In genomic region chr19:12945479-12946091, GRCh38 we compare ENCODE assay signal across 8 cellular contexts. TPM values are rescaled to one million over a fixed set of nuclear protein-coding genes. Genes with fewer than 3 reads are reported as not detected.
DNase-seq lines count a peak whose midpoint lies in the region; ATAC-seq, FAIRE-seq and TF ChIP-seq lines count a peak whose summit lies in the region.

Gene RAD23A (plus strand): TSS chr19:12945862. CDS start chr19:12945949, 87 bp downstream.

- peak within 1 kb of the TSS; percentile 79 to 80 for H3K4me2 ChIP-seq in H1 (ENCODE audit: insufficient read depth in 1 of 2, low read depth in 2 of 2, low read length in 2 of 2)
- peak within 1 kb of the TSS; percentile 86 for H3K4me2 ChIP-seq in mesenchymal stem cell (ENCODE audit: low read length, poor library complexity, severe bottlenecking)

- no peaks in the 10 kb centered on the region for H3K23me2 ChIP-seq in H1 (ENCODE audit: low read depth, low read length)

- POLR2A ChIA-PET in Caco-2 (lab: Charles Lee) (interaction anchor here (0.9 to 1.0 kb wide), 3 partner anchors 8 to 55 kb away, joined by 5 to 17 read pairs (median 14); partner anchors contain the start of gene GCDH), H1 (lab: Charles Lee; ENCODE audit: partially characterized antibody) (interaction anchor here (0.7 to 4.0 kb wide), 20 partner anchors 8 to 209 kb away, joined by 3 to 43 read pairs (median 6); partner anchors contain the start of genes CALR, DNASE2, FARSA and GADD45GIP1)

- DNase-seq in Caco-2: peak; percentile 96 to 97
- peak in 75 of 76 experiments; percentile 72 to 100 (median 99) for DNase-seq in HUDEP-2 (lab: John Stamatoyannopoulos, UW; ENCODE audit: unreplicated experiment in 76 of 76)
- peak; percentile 94 for DNase-seq in NOMO-1 treated with dmso at 0.1 percent for 144 hours (lab: John Stamatoyannopoulos, UW; ENCODE audit: unreplicated experiment)
- DNase-seq in activated CD8-positive, alpha-beta memory T cell treated with anti-CD3 and anti-CD28 coated beads for 48 hours (ENCODE audit: low read depth in 2 of 3, low spot score in 2 of 3): peak; percentile 97 to 98 (median 98)
- DNase-seq in H1 (ENCODE audit: low read depth in 1 of 2, low spot score in 2 of 2): peak; percentile 96 to 99
- peak; percentile 97 for DNase-seq in mesenchymal stem cell
- DNase-seq in stimulated activated CD8-positive, alpha-beta memory T cell treated with anti-CD3 and anti-CD28 coated beads, Interleukin-12 subunit alpha, Interleukin-12 subunit beta, amount 100 ng/mL, for 24 hours (ENCODE audit: extremely low read depth): peak; percentile 95

- CTCF ChIA-PET in Caco-2 (lab: Charles Lee) (interaction anchor here (0.7 kb wide), 1 partner anchor 20 kb away, joined by 3 read pairs; no protein-coding TSS in a partner anchor), H1 (lab: Charles Lee; ENCODE audit: partially characterized antibody) (interaction anchor here (0.6 to 2.2 kb wide), 3 partner anchors 20 to 120 kb away, joined by 3 to 5 read pairs (median 4); no protein-coding TSS in a partner anchor)

- peak within 1 kb of the TSS; percentile 83 for H3K4me3 Mint-ChIP-seq in Caco-2 (ENCODE audit: unreplicated experiment)

- H3K79me1 ChIP-seq in H1 (ENCODE audit: low read depth, low read length): peaks cover 2% of the 10 kb centered on the region; the same call in 1 of the 2 replicates
- peaks cover 15% of the 10 kb centered on the region for H3K79me1 ChIP-seq in mesenchymal stem cell (replicated peaks; ENCODE audit: low read length, poor library complexity, severe bottlenecking)

- H2BK5ac ChIP-seq in H1 (ENCODE audit: low read depth, low read length) (peak within 1 kb of the TSS; percentile 98), mesenchymal stem cell (ENCODE audit: low read depth, low read length, poor library complexity, severe bottlenecking) (no peak within 1 kb of the TSS)

- H3K27me3 ChIP-seq in Caco-2 (replicated peaks; ENCODE audit: control insufficient read depth, insufficient read depth, low read length) (no peaks in the 10 kb centered on the region), H1 (replicated peaks in 1 of 4; ENCODE audit: control insufficient read depth in 3 of 4, extremely low read depth in 1 of 4, insufficient read depth in 3 of 4, low read length in 3 of 4) (no peaks in the 10 kb centered on the region), mesenchymal stem cell (ENCODE audit: control insufficient read depth in 1 of 2, insufficient read depth in 1 of 2, low read length in 2 of 2) (no peaks in the 10 kb centered on the region)

- H3K27ac ChIP-seq in H1 (ENCODE audit: low read depth, low read length): peak within 1 kb of the TSS; percentile 96
- H3K27ac ChIP-seq in mesenchymal stem cell (ENCODE audit: low read length, poor library complexity, severe bottlenecking): peak within 1 kb of the TSS; percentile 89

- intact Hi-C loops in Caco-2 (cut with micrococcal nuclease; ENCODE audit: unreplicated experiment): no loop called here

- H3K4me3 ChIP-seq in Caco-2 (ENCODE audit: low read depth, low read length): peak within 1 kb of the TSS; percentile 77
- H3K4me3 ChIP-seq in H1 (ENCODE audit: extremely low read depth in 1 of 4, insufficient read depth in 2 of 4, low read depth in 3 of 4, low read length in 4 of 4): peak within 1 kb of the TSS; percentile 77 to 93 (median 90)
- H3K4me3 ChIP-seq in mesenchymal stem cell (ENCODE audit: insufficient read depth in 1 of 2, low read depth in 1 of 2, low read length in 2 of 2): peak within 1 kb of the TSS; percentile 72 to 97

- no peak within 1 kb of the TSS for H3K23ac ChIP-seq in H1 (ENCODE audit: insufficient read length)
- peak within 1 kb of the TSS in 1 of 2 experiments; percentile 3 for H3K23ac ChIP-seq in mesenchymal stem cell (ENCODE audit: low read length in 2 of 2)

- H3K9me3 ChIP-seq in Caco-2 (no peaks in the 10 kb centered on the region), H1 (ENCODE audit: insufficient read depth in 2 of 2, low read depth in 1 of 2, low read length in 1 of 2) (no peaks in the 10 kb centered on the region), mesenchymal stem cell (ENCODE audit: control insufficient read depth, low read length) (no peaks in the 10 kb centered on the region)

- H2AFZ ChIP-seq in H1 (ENCODE audit: low read length) (no peak within 1 kb of the TSS), mesenchymal stem cell (ENCODE audit: low read depth, low read length) (no peak within 1 kb of the TSS)

- peaks cover 12% of the 10 kb centered on the region for H3K4me1 ChIP-seq in Caco-2
- peaks cover 0 to 3% (median under 1%) of the 10 kb centered on the region in 4 experiments; a peak in 1 of 7 replicates for H3K4me1 ChIP-seq in H1 (replicated peaks in 1 of 4; ENCODE audit: control insufficient read depth in 3 of 4, insufficient read depth in 4 of 4, low read length in 3 of 4)
- H3K4me1 ChIP-seq in mesenchymal stem cell (ENCODE audit: control insufficient read depth, insufficient read depth, low read depth, low read length): peaks cover 26% of the 10 kb centered on the region

- no peak for TF ChIP-seq EP300 in H1 (IDR thresholded peaks at IDR 0.05; ENCODE audit: borderline replicate concordance in 1 of 2, low read depth in 2 of 2, low read length in 2 of 2)

- peaks cover 0 to 23% of the 10 kb centered on the region in 2 experiments; a peak in 2 of 4 replicates for H3K79me2 ChIP-seq in H1 (ENCODE audit: control insufficient read depth in 1 of 2, insufficient read depth in 2 of 2, low read length in 2 of 2)

- no peaks in the 10 kb centered on the region for H3K9me3 Mint-ChIP-seq in Caco-2 (ENCODE audit: unreplicated experiment)

- peaks cover 5% of the 10 kb centered on the region in 2 experiments for H4K20me1 ChIP-seq in H1 (replicated peaks in 1 of 2; ENCODE audit: control insufficient read depth in 1 of 2, insufficient read depth in 2 of 2, low read length in 2 of 2)

- no TSS peak for BruUV-seq in Caco-2 (replicated peaks; lab: Mats Ljungman, UMichigan)

- peak within 1 kb of the TSS; percentile 96 for H3K27ac Mint-ChIP-seq in Caco-2 (ENCODE audit: unreplicated experiment)

- H4K91ac ChIP-seq in H1 (replicated peaks; ENCODE audit: insufficient read length, low read length) (no peak within 1 kb of the TSS), mesenchymal stem cell (ENCODE audit: low read length) (peak within 1 kb of the TSS; percentile 60)

- H2BK15ac ChIP-seq in H1 (ENCODE audit: low read length) (no peak within 1 kb of the TSS; the same call in 1 of the 2 replicates), mesenchymal stem cell (ENCODE audit: low read depth, poor library complexity, severe bottlenecking) (peak within 1 kb of the TSS; percentile 62)

- 2% methylated on average over 56 of the region's 62 CpGs; no CpG with 5 or more reads in 1 of the 2 experiments for WGBS in H1 (ENCODE audit: extremely low coverage in 1 of 2, insufficient coverage in 1 of 2, insufficient read length in 1 of 2, insufficient replicate concordance in 2 of 2, low coverage in 1 of 2, low lambda C conversion rate in 2 of 2, missing lambda C conversion rate in 1 of 2), 2 experiments
- WGBS in mesenchymal stem cell: under 1% methylated on average over 47 of the region's 62 CpGs

- no peak within 1 kb of the TSS; the same call in 1 of the 2 replicates for H3K18ac ChIP-seq in H1 (ENCODE audit: extremely low read depth, low read length)
- H3K18ac ChIP-seq in mesenchymal stem cell (ENCODE audit: low read depth in 1 of 2, low read length in 2 of 2): peak within 1 kb of the TSS; percentile 35 to 92

- H3K36me3 ChIP-seq in Caco-2 (ENCODE audit: control insufficient read depth, insufficient read depth, low read length): peaks cover 8% of the 10 kb centered on the region
- H3K36me3 ChIP-seq in H1 (ENCODE audit: control insufficient read depth in 2 of 4, insufficient read depth in 4 of 4, low read length in 3 of 4): peaks cover 28 to 66% (median 53%) of the 10 kb centered on the region in 4 experiments
- peaks cover 69 to 78% of the 10 kb centered on the region in 2 experiments for H3K36me3 ChIP-seq in mesenchymal stem cell (ENCODE audit: control insufficient read depth in 1 of 2, insufficient read depth in 2 of 2, low read depth in 1 of 2, low read length in 2 of 2)

- H3K56ac ChIP-seq in H1 (replicated peaks; ENCODE audit: insufficient read length, low read depth, low read length): peak within 1 kb of the TSS; percentile 77

- H2BK120ac ChIP-seq in H1 (replicated peaks; ENCODE audit: low read depth, low read length) (no peak within 1 kb of the TSS), mesenchymal stem cell (ENCODE audit: low read depth, low read length) (peak within 1 kb of the TSS; percentile 92)

- no peak for TF ChIP-seq RAD21 in H1 (IDR thresholded peaks at IDR 0.05 in 1 of 2, conservative IDR thresholded peaks at IDR 0.05 in 1 of 2; ENCODE audit: low read depth in 2 of 2, low read length in 2 of 2)

- H2BK12ac ChIP-seq in H1 (ENCODE audit: low read depth, low read length): no peak within 1 kb of the TSS
- H2BK12ac ChIP-seq in mesenchymal stem cell (ENCODE audit: low read length in 2 of 2): no peak within 1 kb of the TSS

- peak; percentile 78 for ATAC-seq in GM21381 (IDR thresholded peaks at IDR 0.05; ENCODE audit: unreplicated experiment)

- peaks cover 97% of the 10 kb centered on the region for H3K36me3 Mint-ChIP-seq in Caco-2 (ENCODE audit: insufficient read depth, unreplicated experiment)

- H3K4ac ChIP-seq in H1 (replicated peaks; ENCODE audit: insufficient read length, low read depth, low read length): no peak within 1 kb of the TSS
- peak within 1 kb of the TSS in 1 of 2 experiments; percentile 72 for H3K4ac ChIP-seq in mesenchymal stem cell (ENCODE audit: low read depth in 1 of 2, low read length in 2 of 2)

- no peaks in the 10 kb centered on the region for H3K27me3 Mint-ChIP-seq in Caco-2 (ENCODE audit: insufficient read depth, unreplicated experiment)

- TF ChIP-seq CTCF in Caco-2 (IDR thresholded peaks at IDR 0.05; ENCODE audit: insufficient read depth in 1 of 2, low read depth in 1 of 2, low read length in 1 of 2, severe bottlenecking in 1 of 2, unreplicated experiment in 1 of 2) (no peak), H1 (IDR thresholded peaks at IDR 0.05; ENCODE audit: control extremely low read depth in 1 of 3, insufficient read depth in 1 of 3, low read depth in 1 of 3, low read length in 3 of 3) (peak in 1 of 3 experiments; percentile 2; a peak in 1 of 4 replicates)

- H3K4me1 Mint-ChIP-seq in Caco-2 (ENCODE audit: low read depth, unreplicated experiment): peaks cover 13% of the 10 kb centered on the region

- H2AK5ac ChIP-seq in H1 (ENCODE audit: low read depth, low read length) (no peak within 1 kb of the TSS; the same call in 1 of the 2 replicates), mesenchymal stem cell (ENCODE audit: low read length, severe bottlenecking) (no peak within 1 kb of the TSS)

- H4K8ac ChIP-seq in H1 (ENCODE audit: extremely low read depth, insufficient read depth, low read length) (peak within 1 kb of the TSS; percentile 100; the same call in 1 of the 2 replicates), mesenchymal stem cell (ENCODE audit: low read length) (no peak within 1 kb of the TSS)

- H3K9ac ChIP-seq in H1 (replicated peaks in 1 of 4; ENCODE audit: extremely low read depth in 1 of 4, low read depth in 3 of 4, low read length in 3 of 4): peak within 1 kb of the TSS; percentile 80 to 99 (median 94)
- H3K9ac ChIP-seq in mesenchymal stem cell (ENCODE audit: low read length): peak within 1 kb of the TSS; percentile 99

- peak; percentile 98 for TF ChIP-seq POLR2A in H1 (IDR thresholded peaks at IDR 0.05; ENCODE audit: control extremely low read depth in 1 of 2, low read depth in 2 of 2, low read length in 2 of 2)

- no peak for FAIRE-seq in H1 (lab: Jason Lieb, UNC)

- H4K5ac ChIP-seq in H1 (ENCODE audit: insufficient read length, low read depth, low read length): peak within 1 kb of the TSS; percentile 97

- no peak within 1 kb of the TSS for H2BK20ac ChIP-seq in H1 (ENCODE audit: low read length)

- no peak within 1 kb of the TSS for H3K14ac ChIP-seq in H1 (ENCODE audit: insufficient read length)
- no peak within 1 kb of the TSS for H3K14ac ChIP-seq in mesenchymal stem cell (ENCODE audit: low read length in 2 of 2)

RNA-seq across cellular contexts. Expression of gene RAD23A, which starts in this region (rescaled TPM):
- 102 and 112 TPM in 2 replicates for total RNA-seq in Caco-2 (2022)
- 73.3 and 76.1 TPM in 2 replicates for total RNA-seq in H1 (2021; fragmentation: NEBNext Ultra II Directional; extraction: Animal tissue kit (Norgen Biotek cat#: 25700))
- 40.0 and 80.1 TPM in 2 replicates for polyA plus RNA-seq in H1 (2011; rRNA removed)
- polyA plus RNA-seq in H1 (2011; cell fraction: cytosol; rRNA removed): 55.5 TPM
- polyA plus RNA-seq in H1 (2011; cell fraction: nucleus; rRNA removed): 103 TPM
- 80.4 to 113 TPM (median 97.5 TPM) in 4 replicates for polyA plus RNA-seq in H1 (2012, experiment 1 of 2)
- polyA plus RNA-seq in H1 (2012, experiment 2 of 2): 81.2 TPM
- polyA plus RNA-seq in H1 (2013, experiment 1 of 2): 109 TPM
- 104 TPM for polyA plus RNA-seq in H1 (2013, experiment 2 of 2)
- 20.4 and 29.3 TPM in 2 replicates for polyA minus RNA-seq in H1 (2011; rRNA and poly(A)+ RNA removed)
- 60.7 TPM for polyA minus RNA-seq in H1 (2011; cell fraction: cytosol; rRNA and poly(A)+ RNA removed)
- polyA minus RNA-seq in H1 (2011; cell fraction: nucleus; rRNA and poly(A)+ RNA removed): 34.6 TPM
- polyA plus RNA-seq in mesenchymal stem cell (2013, experiment 1 of 2): 112 TPM
- 113 TPM for polyA plus RNA-seq in mesenchymal stem cell (2013, experiment 2 of 2)

Comparison
In these comparisons a context has a peak if more than half of its experiments do, and no peak if none do; other contexts are left out.
1. Peak in every context shown above with its lines: DNase-seq, ATAC-seq, H3K4me3 ChIP-seq and H3K27ac ChIP-seq.